ENCODE assay signal across 23 cellular contexts in genomic region chr2:149090706-149091105, GRCh38. TPM values are rescaled to one million over a fixed set of nuclear protein-coding genes. Genes with fewer than 3 reads are reported as not detected.
"Had no signal": no experiment of that assay in that cellular context is flagged by ENCODE, and none has a peak within 500 bp of the region (broad histone marks: within the 10 kb centered on the region; RNA-seq: fewer than 3 reads in every experiment).

No MANE protein-coding gene starts in this region.

- H3K4me3 ChIP-seq: left ventricle myocardium inferior, lower lobe of right lung, ovary, right atrium auricular region, sigmoid colon, smooth muscle cell, testis, tibial nerve, upper lobe of right lung, vagina had no signal

- H3K27me3 ChIP-seq: foreskin keratinocyte, ovary, right atrium auricular region, sigmoid colon, testis, tibial nerve, upper lobe of right lung, vagina had no signal

- H3K4me1 ChIP-seq: foreskin keratinocyte, left ventricle myocardium inferior, lower lobe of right lung, right atrium auricular region, sigmoid colon, tibial nerve, upper lobe of right lung, vagina had no signal

- H3K27ac ChIP-seq: foreskin keratinocyte, left ventricle myocardium inferior, lower lobe of right lung, ovary, right atrium auricular region, sigmoid colon, testis, tibial nerve, upper lobe of right lung, vagina had no signal

- H3K36me3 ChIP-seq: left ventricle myocardium inferior, lower lobe of right lung, ovary, right atrium auricular region, sigmoid colon, tibial nerve, upper lobe of right lung, vagina had no signal

- DNase-seq: effector memory CD4-positive, alpha-beta T cell; foreskin keratinocyte; immature natural killer cell; left cardiac atrium; left ventricle myocardium inferior; lower lobe of right lung; natural killer cell; ovary; sigmoid colon; stimulated activated CD4-positive, alpha-beta T cell treated with anti-CD3 and anti-CD28 coated beads, Interleukin-2, amount 100 ng/mL, for 48 hours; stimulated activated naive CD4-positive, alpha-beta T cell treated with Interleukin-2 at 50 U/mL for 16 hours; testis; upper lobe of right lung had no signal

- H3K4me3 Mint-ChIP-seq: immature natural killer cell, memory B cell, mesothelial cell of epicardium, natural killer cell, neural crest cell had no signal

- H3K36me3 Mint-ChIP-seq: immature natural killer cell, natural killer cell had no signal

- H3K9me3 Mint-ChIP-seq: memory B cell had no signal

- ATAC-seq: esophagus mucosa, foreskin keratinocyte, left cardiac atrium, lower lobe of right lung, natural killer cell, upper lobe of right lung had no signal

- H3K27ac Mint-ChIP-seq: immature natural killer cell, memory B cell, mesothelial cell of epicardium, natural killer cell had no signal

- H3K4me1 Mint-ChIP-seq: immature natural killer cell, natural killer cell, neural crest cell had no signal

- H3K9me3 ChIP-seq: left ventricle myocardium inferior, lower lobe of right lung, ovary, right atrium auricular region, sigmoid colon, testis, tibial nerve, upper lobe of right lung, vagina had no signal

- FAIRE-seq: keratinocyte had no signal

RNA-seq across cellular contexts. Expression of gene LYPD6B, which starts 52.2 kb away (rescaled TPM):
- total RNA-seq: left cardiac atrium, left ventricle myocardium inferior, natural killer cell, neural crest cell, posterior vena cava, tibial nerve had no signal
- polyA plus RNA-seq: immature natural killer cell had no signal
